12 cellular contexts compared by ENCODE assay signal in the genomic region with DNA sequence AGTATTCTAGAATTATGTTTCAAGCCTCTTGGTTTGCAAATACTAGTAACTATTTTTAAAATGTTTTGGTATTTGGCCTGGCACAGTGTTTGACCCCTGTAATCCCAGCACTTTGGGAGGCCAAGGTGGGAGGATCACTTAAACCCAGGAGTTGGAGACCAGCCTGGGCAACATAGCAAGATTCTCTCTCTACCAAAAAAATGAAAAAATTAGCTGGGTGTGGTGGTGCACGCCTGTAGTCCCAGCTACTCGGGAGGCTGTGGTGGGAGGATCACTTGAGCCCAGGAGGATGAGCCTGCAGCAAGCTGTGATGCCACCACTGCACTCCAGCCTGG. TPM values are rescaled to one million over a fixed set of nuclear protein-coding genes. Genes with fewer than 3 reads are reported as not detected.
"Had no signal": no experiment of that assay in that cellular context is flagged by ENCODE, and none has a peak within 500 bp of the region (broad histone marks: within the 10 kb centered on the region; RNA-seq: fewer than 3 reads in every experiment).

No MANE protein-coding gene starts in this region.

RNA-seq across cellular contexts. Expression of a gene that starts 0.8 kb away (rescaled TPM):
- total RNA-seq: activated CD4-positive, alpha-beta T cell treated with anti-CD3 and anti-CD28 coated beads for 36 hours; activated CD4-positive, alpha-beta T cell treated with anti-CD3 and anti-CD28 coated beads, Interleukin-2, amount 10 ng/mL, durations not matched to agents 24 days and 14 days; activated CD8-positive, alpha-beta memory T cell treated with anti-CD3 and anti-CD28 coated beads, Interleukin-2, amount 10 ng/mL, durations not matched to agents 7 days and 5 days; activated naive CD4-positive, alpha-beta T cell treated with anti-CD3 and anti-CD28 coated beads for 36 hours; activated T-helper 2 cell treated with anti-CD3 and anti-CD28 coated beads, Interferon-gamma antibody, Interleukin-2, Interleukin-4, amounts not matched to agents 10 μg/mL and 5 μg/mL and 100 μg/mL, durations not matched to agents 14 hours and 24 hours and 36 hours; ascending aorta; cardiac muscle cell; cerebellum; endothelial cell of umbilical vein; fibroblast of villous mesenchyme; T-helper 1 cell treated with Interleukin-12 subunit alpha and Interleukin-12 subunit beta and Interleukin-4 antibody, amounts not matched to agents 30 ng/mL and 1 ng/mL, for 36 hours had no signal
- polyA plus RNA-seq: cardiac muscle cell, fibroblast of lung had no signal
